ENCODE assay signal across 17 cellular contexts in the genomic region with DNA sequence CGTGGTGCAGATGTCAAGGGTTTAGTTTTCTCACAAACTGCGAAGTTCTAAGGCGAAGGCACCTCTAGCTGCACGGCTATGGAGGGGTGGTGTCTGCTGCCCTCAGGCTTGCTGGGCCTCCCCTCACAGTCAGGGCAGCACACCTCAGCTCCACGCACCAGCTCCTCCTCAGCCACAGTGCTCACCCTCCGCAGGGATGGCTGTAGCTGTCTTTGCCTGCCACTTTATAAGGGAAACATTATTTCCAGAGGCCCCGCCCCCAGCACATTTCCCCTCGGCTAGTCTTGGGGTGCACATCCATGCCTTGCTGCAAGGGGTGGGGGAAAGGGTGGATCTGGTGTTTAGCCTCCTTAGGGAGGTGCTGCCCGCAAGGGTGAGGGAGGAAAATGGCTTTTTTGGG.
"Had no signal": no experiment of that assay in that cellular context is flagged by ENCODE, and none has a peak within 500 bp of the region (broad histone marks: within the 10 kb centered on the region; RNA-seq: fewer than 3 reads in every experiment).

No MANE protein-coding gene starts in this region.

- H3K36me3 Mint-ChIP-seq: activated naive CD4-positive, alpha-beta T cell treated with anti-CD3 and anti-CD28 coated beads, Interleukin-2, amount 50 U/mL, for 24 hours had no signal

- H3K4me1 Mint-ChIP-seq: activated naive CD4-positive, alpha-beta T cell treated with anti-CD3 and anti-CD28 coated beads, Interleukin-2, amount 50 U/mL, for 24 hours; natural killer cell had no signal

- H3K27ac Mint-ChIP-seq: activated naive CD4-positive, alpha-beta T cell treated with anti-CD3 and anti-CD28 coated beads, Interleukin-2, amount 50 U/mL, for 24 hours; natural killer cell had no signal

- H3K4me3 Mint-ChIP-seq: activated naive CD4-positive, alpha-beta T cell treated with anti-CD3 and anti-CD28 coated beads, Interleukin-2, amount 50 U/mL, for 24 hours; memory B cell; natural killer cell had no signal

- H3K27me3 Mint-ChIP-seq: memory B cell had no signal

- H3K27me3 ChIP-seq: adrenal gland, hepatocyte, right lobe of liver, spleen, stomach had no signal

- H3K27ac ChIP-seq: adrenal gland, coronary artery, hepatocyte, right lobe of liver, spleen, thoracic aorta, VCaP had no signal

- H3K9me3 Mint-ChIP-seq: activated naive CD4-positive, alpha-beta T cell treated with anti-CD3 and anti-CD28 coated beads, Interleukin-2, amount 50 U/mL, for 24 hours; memory B cell; natural killer cell had no signal

- H3K9me3 ChIP-seq: adrenal gland, right lobe of liver, spleen, stomach, thoracic aorta had no signal

- DNase-seq: activated CD4-positive, alpha-beta T cell treated with anti-CD3 and anti-CD28 coated beads, Interleukin-2, amount 50 U/mL, for 48 hours; central memory CD4-positive, alpha-beta T cell; islet precursor cell; natural killer cell; nucleus accumbens; right lobe of liver; spleen; stimulated activated CD4-positive, alpha-beta T cell treated with anti-CD3 and anti-CD28 coated beads, Interleukin-1b, Interleukin-23, amount 100 ng/mL, for 48 hours; stomach had no signal

- H3K4me1 ChIP-seq: right lobe of liver, spleen had no signal

- ATAC-seq: left lobe of liver, natural killer cell had no signal

- H3K4me3 ChIP-seq: adrenal gland, coronary artery, hepatocyte, right lobe of liver, spleen, stomach, thoracic aorta had no signal
